ENCODE assay signal across 1 cellular context in genomic region chr11:117095301-117096139, GRCh38.
TF ChIP-seq lines count a peak whose summit lies in the region.

No MANE protein-coding gene starts in this region.

TF ChIP-seq in GM23338, 12 proteins besides CTCF, POLR2A, EP300 and RAD21 (continued from another document):
- TF ChIP-seq ETS1 (IDR thresholded peaks at IDR 0.05) (no peak), EZH2phosphoT487 (IDR thresholded peaks at IDR 0.05; ENCODE audit: unreplicated experiment) (no peak), STAT1 (IDR thresholded peaks at IDR 0.05; ENCODE audit: unreplicated experiment) (no peak), ZNF462 (CRISPR knock-in tag; IDR thresholded peaks at IDR 0.05) (no peak), POLR2AphosphoS5 (IDR thresholded peaks at IDR 0.05; ENCODE audit: low read depth) (no peak)
